9 cellular contexts compared by ENCODE assay signal in genomic region chr17:49523706-49524472, GRCh38. TPM values are rescaled to one million over a fixed set of nuclear protein-coding genes. Genes with fewer than 3 reads are reported as not detected.
A peak's percentile ranks its signal among the peaks of the same experiment; 100 is the strongest.
DNase-seq lines count a peak whose midpoint lies in the region; ATAC-seq, FAIRE-seq and TF ChIP-seq lines count a peak whose summit lies in the region.
"Had no signal": no experiment of that assay in that cellular context is flagged by ENCODE, and none has a peak within 500 bp of the region (broad histone marks: within the 10 kb centered on the region; RNA-seq: fewer than 3 reads in every experiment).

No MANE protein-coding gene starts in this region.

- peaks cover 0 to 17% of the 10 kb centered on the region in 2 donors for H3K4me1 ChIP-seq in breast epithelium
- H3K4me1 ChIP-seq: vagina had no signal

- no peak overlapping the region for H3K4me3 ChIP-seq in breast epithelium
- H3K4me3 ChIP-seq: vagina had no signal

- peak; percentile 99 for ATAC-seq in activated CD4-positive, alpha-beta T cell treated with anti-CD3 and anti-CD28 coated beads for 36 hours
- no peak for ATAC-seq in HG02970 (IDR thresholded peaks at IDR 0.05; ENCODE audit: low FRiP score, unreplicated experiment)

- H3K27me3 Mint-ChIP-seq in activated CD4-positive, alpha-beta T cell treated with anti-CD3 and anti-CD28 coated beads for 36 hours = no peaks in the 10 kb centered on the region
- peaks cover 8% of the 10 kb centered on the region for H3K27me3 Mint-ChIP-seq in activated CD4-positive, alpha-beta T cell treated with anti-CD3 and anti-CD28 coated beads, Interleukin-2, amount 10 ng/mL, durations not matched to agents 24 days and 14 days

- CTCF ChIA-PET in activated CD4-positive, alpha-beta T cell treated with anti-CD3 and anti-CD28 coated beads for 36 hours (lab: Charles Lee) = interaction anchor here (0.5 to 1.2 kb wide), 6 partner anchors 12 to 507 kb away, joined by 3 to 5 read pairs (median 4); no protein-coding TSS in a partner anchor

- TF ChIP-seq POLR2A in breast epithelium (IDR thresholded peaks at IDR 0.05) = no peak

- POLR2A ChIA-PET in activated CD4-positive, alpha-beta T cell treated with anti-CD3 and anti-CD28 coated beads for 36 hours (lab: Charles Lee) = no interaction called here

- H3K9me3 ChIP-seq in breast epithelium = no peaks in the 10 kb centered on the region
- H3K9me3 ChIP-seq: vagina had no signal

- H3K27ac ChIP-seq in breast epithelium = peak overlapping the region; percentile 38 to 66
- H3K27ac ChIP-seq: vagina had no signal

- no peak overlapping the region for H3K4me3 Mint-ChIP-seq in activated CD4-positive, alpha-beta T cell treated with anti-CD3 and anti-CD28 coated beads for 36 hours
- no peak overlapping the region for H3K4me3 Mint-ChIP-seq in activated CD4-positive, alpha-beta T cell treated with anti-CD3 and anti-CD28 coated beads, Interleukin-2, amount 10 ng/mL, durations not matched to agents 24 days and 14 days

- intact Hi-C loops in activated CD4-positive, alpha-beta T cell treated with anti-CD3 and anti-CD28 coated beads for 36 hours (cut with DNase I, micrococcal nuclease) = no loop called here
- intact Hi-C loops in activated CD4-positive, alpha-beta T cell treated with anti-CD3 and anti-CD28 coated beads, Interleukin-2, amount 10 ng/mL, durations not matched to agents 24 days and 14 days (cut with micrococcal nuclease) = no loop called here
- intact Hi-C loops in breast epithelium (cut with DNase I; ENCODE audit: low total_unique reads) = no loop called here

- peak overlapping the region; percentile 21 for H3K27ac Mint-ChIP-seq in activated CD4-positive, alpha-beta T cell treated with anti-CD3 and anti-CD28 coated beads for 36 hours
- no peak overlapping the region for H3K27ac Mint-ChIP-seq in activated CD4-positive, alpha-beta T cell treated with anti-CD3 and anti-CD28 coated beads, Interleukin-2, amount 10 ng/mL, durations not matched to agents 24 days and 14 days

- no peaks in the 10 kb centered on the region for H3K36me3 ChIP-seq in breast epithelium
- H3K36me3 ChIP-seq: vagina had no signal

- H3K9me3 Mint-ChIP-seq in activated CD4-positive, alpha-beta T cell treated with anti-CD3 and anti-CD28 coated beads for 36 hours (ENCODE audit: low read depth) = no peaks in the 10 kb centered on the region
- H3K9me3 Mint-ChIP-seq in activated CD4-positive, alpha-beta T cell treated with anti-CD3 and anti-CD28 coated beads, Interleukin-2, amount 10 ng/mL, durations not matched to agents 24 days and 14 days = no peaks in the 10 kb centered on the region

- H3K27me3 ChIP-seq in breast epithelium = no peaks in the 10 kb centered on the region
- H3K27me3 ChIP-seq: vagina had no signal

- H3K4me1 Mint-ChIP-seq in activated CD4-positive, alpha-beta T cell treated with anti-CD3 and anti-CD28 coated beads for 36 hours = peaks cover 8% of the 10 kb centered on the region
- no peaks in the 10 kb centered on the region for H3K4me1 Mint-ChIP-seq in activated CD4-positive, alpha-beta T cell treated with anti-CD3 and anti-CD28 coated beads, Interleukin-2, amount 10 ng/mL, durations not matched to agents 24 days and 14 days

- FAIRE-seq in RCC 7860 (lab: Jason Lieb, UNC) = no peak

- peak; percentile 81 for DNase-seq in activated CD4-positive, alpha-beta T cell treated with anti-CD3 and anti-CD28 coated beads for 36 hours
- DNase-seq in activated CD4-positive, alpha-beta T cell treated with anti-CD3 and anti-CD28 coated beads, Interleukin-2, amount 10 ng/mL, durations not matched to agents 24 days and 14 days = no peak
- peak; percentile 67 for DNase-seq in RCC 7860 (ENCODE audit: low spot score)
- DNase-seq in breast epithelium (ENCODE audit: low spot score in 2 of 2) = peak; percentile 72 to 95
- peak in 5 of 6 experiments; percentile 7 to 45 (median 17) for DNase-seq in stimulated activated naive CD4-positive, alpha-beta T cell (lab: John Stamatoyannopoulos, UW)
- no peak for DNase-seq in NCI-H187 treated with DMSO at 0.1 percent for 48 hours (lab: John Stamatoyannopoulos, UW)
- no peak for DNase-seq in NCI-H774 (lab: John Stamatoyannopoulos, UW)

- no peaks in the 10 kb centered on the region for H3K36me3 Mint-ChIP-seq in activated CD4-positive, alpha-beta T cell treated with anti-CD3 and anti-CD28 coated beads for 36 hours (ENCODE audit: low read depth)
- no peaks in the 10 kb centered on the region for H3K36me3 Mint-ChIP-seq in activated CD4-positive, alpha-beta T cell treated with anti-CD3 and anti-CD28 coated beads, Interleukin-2, amount 10 ng/mL, durations not matched to agents 24 days and 14 days (ENCODE audit: low read depth)

- TF ChIP-seq CTCF in breast epithelium (IDR thresholded peaks at IDR 0.05) = no peak

RNA-seq across cellular contexts. Expression of gene NGFR, which starts 28.8 kb away (rescaled TPM):
- total RNA-seq in activated CD4-positive, alpha-beta T cell treated with anti-CD3 and anti-CD28 coated beads for 36 hours = under 1 TPM; 0.21 to 0.46 TPM
- 0.33 TPM in 1 of 2 replicates, not detected in the other for total RNA-seq in activated CD4-positive, alpha-beta T cell treated with anti-CD3 and anti-CD28 coated beads, Interleukin-2, amount 10 ng/mL, durations not matched to agents 24 days and 14 days
- 10 to 100 TPM in 2 of 3 donors, 1 to 10 TPM in 1; 3.4 to 27.8 (median 17.7) TPM for total RNA-seq in breast epithelium

RNA-seq across cellular contexts. Expression of gene NXPH3, which starts 51.8 kb away (rescaled TPM):
- under 1 TPM; 0.09 TPM for total RNA-seq in activated CD4-positive, alpha-beta T cell treated with anti-CD3 and anti-CD28 coated beads for 36 hours
- total RNA-seq in activated CD4-positive, alpha-beta T cell treated with anti-CD3 and anti-CD28 coated beads, Interleukin-2, amount 10 ng/mL, durations not matched to agents 24 days and 14 days = not detected in 2 replicates
- total RNA-seq in breast epithelium = 1 to 10 TPM; 3.5 to 7.5 (median 4.5) TPM

Comparison
In these comparisons a context has a peak if more than half of its experiments do, and no peak if none do; other contexts are left out.
1. DNase-seq: peak in activated CD4-positive, alpha-beta T cell treated with anti-CD3 and anti-CD28 coated beads for 36 hours (single experiment), RCC 7860 (single experiment), breast epithelium (2 of 2) and stimulated activated naive CD4-positive, alpha-beta T cell (5 of 6); none in activated CD4-positive, alpha-beta T cell treated with anti-CD3 and anti-CD28 coated beads, Interleukin-2, amount 10 ng/mL, durations not matched to agents 24 days and 14 days (single experiment), NCI-H187 treated with DMSO at 0.1 percent for 48 hours (single experiment) and NCI-H774 (single experiment).